In the genomic region with DNA sequence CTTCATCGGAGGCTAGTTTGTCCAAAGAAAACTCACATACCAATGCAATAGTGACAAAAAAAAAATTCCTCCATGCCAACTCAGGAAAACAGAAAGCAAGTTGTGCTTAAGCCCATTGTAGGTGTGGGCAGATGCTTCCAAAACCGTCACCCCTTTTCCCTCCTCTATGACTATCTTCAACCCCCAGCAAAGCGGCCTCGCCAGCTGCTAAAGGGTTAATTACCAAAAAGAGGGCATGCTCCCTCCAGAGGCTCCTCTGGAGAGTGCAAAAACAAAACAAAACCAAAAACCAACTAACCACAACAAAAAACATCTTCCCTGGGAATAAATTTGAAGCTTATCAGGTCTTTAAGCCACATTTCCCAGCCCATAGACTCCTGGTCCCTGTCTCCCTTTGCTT, we compare ENCODE assay signal across 11 cellular contexts. TPM values are rescaled to one million over a fixed set of nuclear protein-coding genes. Genes with fewer than 3 reads are reported as not detected.
DNase-seq lines count a peak whose midpoint lies in the region; ATAC-seq, FAIRE-seq and TF ChIP-seq lines count a peak whose summit lies in the region.
"Had no signal": no experiment of that assay in that cellular context is flagged by ENCODE, and none has a peak within 500 bp of the region (broad histone marks: within the 10 kb centered on the region; RNA-seq: fewer than 3 reads in every experiment).

No MANE protein-coding gene starts in this region.

- no peaks in the 10 kb centered on the region for H3K9me2 ChIP-seq in OCI-LY1 (ENCODE audit: low read depth, low read length)

- H2AFZ ChIP-seq in OCI-LY1 (ENCODE audit: low read length): no peak overlapping the region

- H3K9ac ChIP-seq in BLaER1 (no peak overlapping the region), OCI-LY1 (ENCODE audit: low read length) (no peak overlapping the region)

- 8 to 13% (median 11%) methylated on average over 4 of the region's 4 CpGs for whole genome bisulfite sequencing in ovary, 3 donors

- DNase-seq in fibroblast of mammary gland (ENCODE audit: low read depth): no peak
- DNase-seq in ovary: no peak
- no peak for DNase-seq in mesenteric fat pad (ENCODE audit: low spot score)
- DNase-seq in NCI-H2081 treated with DMSO at 0.1 percent for 48 hours (lab: John Stamatoyannopoulos, UW): no peak
- DNase-seq in frontal cortex (ENCODE audit: low spot score in 2 of 2): no peak
- DNase-seq: activated CD8-positive, alpha-beta memory T cell treated with anti-CD3 and anti-CD28 coated beads, Interleukin-2, amount 50 U/mL, for 4 hours had no signal

- H3K27ac ChIP-seq in BLaER1 (no peak overlapping the region), OCI-LY1 (ENCODE audit: low read depth, low read length, poor library complexity, severe bottlenecking) (no peak overlapping the region), ovary (peak overlapping the region; percentile 29 to 55)
- H3K27ac ChIP-seq: epithelial cell of prostate had no signal

- H3K4me3 ChIP-seq in BLaER1 (no peak overlapping the region), OCI-LY1 (ENCODE audit: low read depth, low read length, poor library complexity, severe bottlenecking) (no peak overlapping the region), fibroblast of mammary gland (ENCODE audit: control insufficient read depth, low read depth, low read length) (peak overlapping the region; percentile 58), ovary (peak overlapping the region; percentile 75)

- H3K36me3 ChIP-seq in BLaER1 (no peaks in the 10 kb centered on the region), OCI-LY1 (ENCODE audit: insufficient read depth, low read length) (no peaks in the 10 kb centered on the region), ovary (no peaks in the 10 kb centered on the region)

- no peak for FAIRE-seq in frontal cortex (lab: Jason Lieb, UNC)

- no peaks in the 10 kb centered on the region for H3F3A ChIP-seq in OCI-LY1 (ENCODE audit: insufficient read depth, low read length)

- H3K9me3 ChIP-seq in BLaER1: no peaks in the 10 kb centered on the region
- H3K9me3 ChIP-seq in OCI-LY1 (ENCODE audit: low read length): no peaks in the 10 kb centered on the region
- no peaks in the 10 kb centered on the region for H3K9me3 ChIP-seq in ovary

- ATAC-seq in HG03565 (IDR thresholded peaks at IDR 0.05; ENCODE audit: unreplicated experiment): no peak

- H3K27me3 ChIP-seq in BLaER1 (peaks cover 45% of the 10 kb centered on the region), OCI-LY1 (ENCODE audit: insufficient read depth, low read length) (0 out of 2 replicates have a peak, but pooled peaks cover 1% of the 10 kb centered on the region), ovary (no peaks in the 10 kb centered on the region)

- TF ChIP-seq CTCF in OCI-LY1 (IDR thresholded peaks at IDR 0.05; ENCODE audit: low read length): 0 out of 2 replicates have a peak, but pooled peaks have one; percentile 14
- TF ChIP-seq CTCF in fibroblast of mammary gland (conservative IDR thresholded peaks at IDR 0.05; ENCODE audit: control insufficient read depth, insufficient read depth, low read depth, low read length): peak; percentile 49
- TF ChIP-seq CTCF in ovary (IDR thresholded peaks at IDR 0.05): peak in 2 of 3 donors; percentile 31 to 38

- TF ChIP-seq POLR2A in ovary (IDR thresholded peaks at IDR 0.05): no peak

- H3K4me2 ChIP-seq in BLaER1 (0 out of 2 replicates have a peak overlapping the region, but pooled peaks have one; percentile 32), OCI-LY1 (ENCODE audit: low read length) (no peak overlapping the region)

- no peaks in the 10 kb centered on the region for H3K79me2 ChIP-seq in OCI-LY1 (ENCODE audit: insufficient read depth, low read length)

- H3K4me1 ChIP-seq in BLaER1 (peaks cover 10% of the 10 kb centered on the region), OCI-LY1 (ENCODE audit: insufficient read depth, low read length, severe bottlenecking) (no peaks in the 10 kb centered on the region), ovary (ENCODE audit: insufficient read depth) (peaks cover 13% of the 10 kb centered on the region)

- intact Hi-C loops in ovary (cut with DNase I): loop anchor here in 1 of 4 donors (5.0 kb wide), 1 partner anchor 48 kb away; no protein-coding TSS in a partner anchor

- no peaks in the 10 kb centered on the region for H4K20me1 ChIP-seq in BLaER1
- no peaks in the 10 kb centered on the region for H4K20me1 ChIP-seq in OCI-LY1 (ENCODE audit: insufficient read depth, low read length)

- TF ChIP-seq EP300 in ovary (IDR thresholded peaks at IDR 0.05): no peak

RNA-seq across cellular contexts. Expression of a gene that starts 1.2 kb away (rescaled TPM):
- total RNA-seq in ovary (100 to 1,000 TPM in 2 of 7 donors, 10 to 100 TPM in 5; 25.6 to 155 (median 67.2) TPM), mesenteric fat pad (26.5 TPM), frontal cortex (0.41 TPM)
- 100 to 1,000 TPM in 1 of 2 donors, 10 to 100 TPM in 1; 94.6 to 255 TPM for polyA plus RNA-seq in ovary
- total RNA-seq: Daoy had no signal

RNA-seq across cellular contexts. Expression of a gene that starts 10.1 kb away (rescaled TPM):
- total RNA-seq in ovary: 10 to 100 TPM; 19.9 to 38.1 (median 29.7) TPM
- polyA plus RNA-seq in ovary: 10 to 100 TPM; 23.2 to 31.5 TPM
- total RNA-seq in mesenteric fat pad: 61.7 TPM
- 56.3 TPM for total RNA-seq in frontal cortex

RNA-seq across cellular contexts. Expression of a gene that starts 37.3 kb away (rescaled TPM):
- total RNA-seq in ovary (10 to 100 TPM; 37.5 to 76.2 (median 43.9) TPM), mesenteric fat pad (40.7 TPM), frontal cortex (11.4 TPM)
- 10 to 100 TPM; 32.4 to 49.5 TPM for polyA plus RNA-seq in ovary

RNA-seq across cellular contexts. Expression of a gene that starts 56.5 kb away (rescaled TPM):
- total RNA-seq in ovary (10 to 100 TPM; 16.8 to 37.9 (median 26.4) TPM), mesenteric fat pad (10.3 TPM), frontal cortex (22.4 TPM)
- 10 to 100 TPM; 11.3 to 29.9 TPM for polyA plus RNA-seq in ovary

Comparison
In these comparisons a context has a peak if more than half of its experiments do, and no peak if none do; other contexts are left out.
1. H3K27ac ChIP-seq: peak in ovary (2 of 2); none in BLaER1 (single experiment) and OCI-LY1 (single experiment).
2. H3K4me3 ChIP-seq: peak in fibroblast of mammary gland (single experiment) and ovary (single experiment); none in BLaER1 (single experiment) and OCI-LY1 (single experiment).
3. RNA of a gene that starts 1.2 kb away (total RNA-seq): 25.6 to 155 TPM in ovary and 26.5 TPM in mesenteric fat pad (single experiment); 0.41 TPM in frontal cortex (single experiment); every median in the first group is over 10 times any median in the second.
4. Peak in every context shown above with its lines, with median percentiles within 50 percentile points of each other: CTCF ChIP-seq.